Comparison of ENCODE assay signal across 1 cellular context in genomic region chr2:234495801-234496441, GRCh38.
TF ChIP-seq lines count a peak whose summit lies in the region.

No MANE protein-coding gene starts in this region.

TF ChIP-seq in HEK293, 187 proteins besides CTCF, POLR2A, EP300 and RAD21 (continued from another document and continues in another):
- TF ChIP-seq ZNF18 (tag by site-specific recombination; IDR thresholded peaks at IDR 0.05) (no peak), BCL11A (tag by site-specific recombination; IDR thresholded peaks at IDR 0.05; ENCODE audit: low read depth) (no peak), ZBTB21 (tag by site-specific recombination; IDR thresholded peaks at IDR 0.05) (no peak), TRIM28 (IDR thresholded peaks at IDR 0.05; ENCODE audit: borderline replicate concordance, low read length) (peak; percentile 47; the same call in 1 of the 2 replicates), PRDM1 (tag by site-specific recombination; IDR thresholded peaks at IDR 0.05) (no peak), SETDB1 (IDR thresholded peaks at IDR 0.05; ENCODE audit: insufficient read length, low read length) (no peak), HOXD13 (CRISPR knock-in tag; IDR thresholded peaks at IDR 0.05; ENCODE audit: borderline replicate concordance) (no peak), ZNF280D (tag by site-specific recombination; IDR thresholded peaks at IDR 0.05) (no peak), ZNF777 (tag by site-specific recombination; IDR thresholded peaks at IDR 0.05; ENCODE audit: borderline replicate concordance) (peak; percentile 83), ZNF394 (tag by site-specific recombination; IDR thresholded peaks at IDR 0.05; ENCODE audit: borderline replicate concordance) (peak; percentile 55; the same call in 1 of the 2 replicates), ZNF324 (tag by site-specific recombination; IDR thresholded peaks at IDR 0.05) (no peak), ZNF416 (tag by site-specific recombination; IDR thresholded peaks at IDR 0.05) (no peak), ZNF350 (tag by site-specific recombination; IDR thresholded peaks at IDR 0.05) (no peak), ZNF335 (tag by site-specific recombination; conservative IDR thresholded peaks at IDR 0.05) (peak; percentile 71), ZNF2 (tag by site-specific recombination; IDR thresholded peaks at IDR 0.05) (0 out of 2 replicates have a peak, but pooled peaks have one; percentile 60), ZNF354C (tag by site-specific recombination; IDR thresholded peaks at IDR 0.05; ENCODE audit: borderline replicate concordance, low read depth) (no peak), TCF7L2 (IDR thresholded peaks at IDR 0.05; ENCODE audit: borderline replicate concordance, low read depth, low read length) (no peak), ZNF776 (tag by site-specific recombination; IDR thresholded peaks at IDR 0.05; ENCODE audit: borderline replicate concordance) (no peak), ZBTB8A (tag by site-specific recombination; IDR thresholded peaks at IDR 0.05) (no peak), ZNF26 (tag by site-specific recombination; IDR thresholded peaks at IDR 0.05) (no peak), ZNF624 (tag by site-specific recombination; IDR thresholded peaks at IDR 0.05) (no peak), ZNF23 (tag by site-specific recombination; IDR thresholded peaks at IDR 0.05; ENCODE audit: borderline replicate concordance) (no peak), ZNF280C (tag by site-specific recombination; IDR thresholded peaks at IDR 0.05) (no peak), YY1 (tag by site-specific recombination; IDR thresholded peaks at IDR 0.05) (0 out of 2 replicates have a peak, but pooled peaks have one; percentile 34), IKZF3 (tag by site-specific recombination; IDR thresholded peaks at IDR 0.05) (no peak), ZNF600 (tag by site-specific recombination; IDR thresholded peaks at IDR 0.05) (peak; percentile 81), ZNF449 (tag by site-specific recombination; IDR thresholded peaks at IDR 0.05) (peak; percentile 48; the same call in 1 of the 2 replicates), ZNF148 (tag by site-specific recombination; IDR thresholded peaks at IDR 0.05; ENCODE audit: borderline replicate concordance) (no peak), ZNF341 (tag by site-specific recombination; IDR thresholded peaks at IDR 0.05; ENCODE audit: low read depth) (peak; percentile 63), ZNF174 (tag by site-specific recombination; IDR thresholded peaks at IDR 0.05) (no peak), PRDM2 (tag by site-specific recombination; IDR thresholded peaks at IDR 0.05; ENCODE audit: borderline replicate concordance) (no peak), ZNF426 (tag by site-specific recombination; IDR thresholded peaks at IDR 0.05) (no peak), KLF17 (tag by site-specific recombination; IDR thresholded peaks at IDR 0.05) (0 out of 2 replicates have a peak, but pooled peaks have one; percentile 29), ZNF140 (tag by site-specific recombination; IDR thresholded peaks at IDR 0.05) (no peak), ZNF843 (tag by site-specific recombination; IDR thresholded peaks at IDR 0.05) (no peak), GLI2 (tag by site-specific recombination; IDR thresholded peaks at IDR 0.05; ENCODE audit: borderline replicate concordance, low read depth) (no peak), ZNF692 (tag by site-specific recombination; IDR thresholded peaks at IDR 0.05) (no peak)
